In the genomic region with DNA sequence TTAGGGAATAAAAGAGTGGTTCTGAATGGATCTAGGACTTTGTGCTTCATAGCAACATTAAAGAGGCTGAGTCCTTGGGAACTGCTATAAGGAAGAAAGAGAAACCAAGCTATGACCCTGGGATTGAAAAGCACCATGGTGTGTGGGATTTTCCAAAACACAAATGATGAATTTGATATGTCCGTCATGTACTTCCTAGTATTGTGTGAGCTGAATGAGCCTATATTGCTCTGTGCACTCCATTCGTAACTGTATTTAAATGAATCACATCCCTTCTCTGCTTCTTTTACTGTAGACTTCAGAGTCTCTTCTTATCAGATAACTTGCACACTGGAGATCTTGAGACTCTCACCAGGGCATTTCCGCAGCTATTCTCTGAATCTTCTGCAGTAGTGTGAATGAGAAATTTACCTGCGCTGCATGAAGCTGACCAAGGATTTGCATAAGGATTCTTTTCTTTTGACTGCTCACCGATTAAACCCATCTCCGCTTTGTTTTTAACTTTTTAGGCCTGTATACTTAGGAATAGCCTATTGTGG, we compare ENCODE assay signal across 3 cellular contexts.
TF ChIP-seq lines count a peak whose summit lies in the region.

No MANE protein-coding gene starts in this region.

TF ChIP-seq in GM23338, 12 proteins besides CTCF, POLR2A, EP300 and RAD21 (continues in another document):
- TF ChIP-seq NANOG (IDR thresholded peaks at IDR 0.05; ENCODE audit: borderline replicate concordance) (no peak), CREB1 (CRISPR knock-in tag; IDR thresholded peaks at IDR 0.05; ENCODE audit: low read depth) (no peak), EZH2phosphoT487 (IDR thresholded peaks at IDR 0.05; ENCODE audit: unreplicated experiment) (no peak), JUNB (IDR thresholded peaks at IDR 0.05; ENCODE audit: unreplicated experiment) (no peak), EZH2 (IDR thresholded peaks at IDR 0.05; ENCODE audit: low read depth, unreplicated experiment) (no peak), STAT1 (IDR thresholded peaks at IDR 0.05; ENCODE audit: unreplicated experiment) (no peak), POLR2AphosphoS5 (IDR thresholded peaks at IDR 0.05; ENCODE audit: low read depth) (no peak), ZNF331 (CRISPR knock-in tag; IDR thresholded peaks at IDR 0.05; ENCODE audit: low read depth) (no peak)
- TF ChIP-seq, protein P1, sequence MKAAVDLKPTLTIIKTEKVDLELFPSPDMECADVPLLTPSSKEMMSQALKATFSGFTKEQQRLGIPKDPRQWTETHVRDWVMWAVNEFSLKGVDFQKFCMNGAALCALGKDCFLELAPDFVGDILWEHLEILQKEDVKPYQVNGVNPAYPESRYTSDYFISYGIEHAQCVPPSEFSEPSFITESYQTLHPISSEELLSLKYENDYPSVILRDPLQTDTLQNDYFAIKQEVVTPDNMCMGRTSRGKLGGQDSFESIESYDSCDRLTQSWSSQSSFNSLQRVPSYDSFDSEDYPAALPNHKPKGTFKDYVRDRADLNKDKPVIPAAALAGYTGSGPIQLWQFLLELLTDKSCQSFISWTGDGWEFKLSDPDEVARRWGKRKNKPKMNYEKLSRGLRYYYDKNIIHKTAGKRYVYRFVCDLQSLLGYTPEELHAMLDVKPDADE (IDR thresholded peaks at IDR 0.05), result no peak
- TF ChIP-seq, protein P2, sequence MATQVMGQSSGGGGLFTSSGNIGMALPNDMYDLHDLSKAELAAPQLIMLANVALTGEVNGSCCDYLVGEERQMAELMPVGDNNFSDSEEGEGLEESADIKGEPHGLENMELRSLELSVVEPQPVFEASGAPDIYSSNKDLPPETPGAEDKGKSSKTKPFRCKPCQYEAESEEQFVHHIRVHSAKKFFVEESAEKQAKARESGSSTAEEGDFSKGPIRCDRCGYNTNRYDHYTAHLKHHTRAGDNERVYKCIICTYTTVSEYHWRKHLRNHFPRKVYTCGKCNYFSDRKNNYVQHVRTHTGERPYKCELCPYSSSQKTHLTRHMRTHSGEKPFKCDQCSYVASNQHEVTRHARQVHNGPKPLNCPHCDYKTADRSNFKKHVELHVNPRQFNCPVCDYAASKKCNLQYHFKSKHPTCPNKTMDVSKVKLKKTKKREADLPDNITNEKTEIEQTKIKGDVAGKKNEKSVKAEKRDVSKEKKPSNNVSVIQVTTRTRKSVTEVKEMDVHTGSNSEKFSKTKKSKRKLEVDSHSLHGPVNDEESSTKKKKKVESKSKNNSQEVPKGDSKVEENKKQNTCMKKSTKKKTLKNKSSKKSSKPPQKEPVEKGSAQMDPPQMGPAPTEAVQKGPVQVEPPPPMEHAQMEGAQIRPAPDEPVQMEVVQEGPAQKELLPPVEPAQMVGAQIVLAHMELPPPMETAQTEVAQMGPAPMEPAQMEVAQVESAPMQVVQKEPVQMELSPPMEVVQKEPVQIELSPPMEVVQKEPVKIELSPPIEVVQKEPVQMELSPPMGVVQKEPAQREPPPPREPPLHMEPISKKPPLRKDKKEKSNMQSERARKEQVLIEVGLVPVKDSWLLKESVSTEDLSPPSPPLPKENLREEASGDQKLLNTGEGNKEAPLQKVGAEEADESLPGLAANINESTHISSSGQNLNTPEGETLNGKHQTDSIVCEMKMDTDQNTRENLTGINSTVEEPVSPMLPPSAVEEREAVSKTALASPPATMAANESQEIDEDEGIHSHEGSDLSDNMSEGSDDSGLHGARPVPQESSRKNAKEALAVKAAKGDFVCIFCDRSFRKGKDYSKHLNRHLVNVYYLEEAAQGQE (IDR thresholded peaks at IDR 0.05; ENCODE audit: unreplicated experiment), result no peak

TF ChIP-seq in WTC11, 78 proteins besides CTCF, POLR2A, EP300 and RAD21:
- TF ChIP-seq ZNF423 (CRISPR knock-in tag; IDR thresholded peaks at IDR 0.05) (no peak), NFATC4 (CRISPR knock-in tag; IDR thresholded peaks at IDR 0.05) (no peak), KAT7 (CRISPR knock-in tag; IDR thresholded peaks at IDR 0.05; ENCODE audit: borderline replicate concordance) (no peak), GABPB1 (CRISPR knock-in tag; IDR thresholded peaks at IDR 0.05) (no peak), ZNF121 (CRISPR knock-in tag; IDR thresholded peaks at IDR 0.05) (no peak), NFYB (CRISPR knock-in tag; conservative IDR thresholded peaks at IDR 0.05; ENCODE audit: low read depth) (no peak)
- TF ChIP-seq, protein P3, sequence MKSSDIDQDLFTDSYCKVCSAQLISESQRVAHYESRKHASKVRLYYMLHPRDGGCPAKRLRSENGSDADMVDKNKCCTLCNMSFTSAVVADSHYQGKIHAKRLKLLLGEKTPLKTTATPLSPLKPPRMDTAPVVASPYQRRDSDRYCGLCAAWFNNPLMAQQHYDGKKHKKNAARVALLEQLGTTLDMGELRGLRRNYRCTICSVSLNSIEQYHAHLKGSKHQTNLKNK (CRISPR knock-in tag; IDR thresholded peaks at IDR 0.05), result no peak

TF ChIP-seq in endothelial cell of umbilical vein, 7 proteins besides CTCF, POLR2A, EP300 and RAD21:
- TF ChIP-seq EZH2 (IDR thresholded peaks at IDR 0.05; ENCODE audit: borderline replicate concordance, low read depth, low read length, severe bottlenecking), result no peak
- TF ChIP-seq JUN (IDR thresholded peaks at IDR 0.05; ENCODE audit: borderline replicate concordance, insufficient read depth, insufficient read length, low read depth), result peak; percentile 72
- no peak for TF ChIP-seq MAX (IDR thresholded peaks at IDR 0.05; ENCODE audit: insufficient read depth, insufficient read length)
- TF ChIP-seq FOS (IDR thresholded peaks at IDR 0.05; ENCODE audit: borderline replicate concordance, insufficient read depth, low read length), result peak; percentile 70
- peak; percentile 98 for TF ChIP-seq GATA2 (IDR thresholded peaks at IDR 0.05; ENCODE audit: insufficient read depth, insufficient read length, low read depth, low read length)
- peak; percentile 45 for TF ChIP-seq POLR2AphosphoS5 (IDR thresholded peaks at IDR 0.05; ENCODE audit: insufficient read depth, low read depth, low read length)
- TF ChIP-seq MYC (IDR thresholded peaks at IDR 0.05; ENCODE audit: low read depth, low read length), result no peak
